Comparison of ENCODE assay signal across 8 cellular contexts in genomic region chr19:44891016-44891882, GRCh38. TPM values are rescaled to one million over a fixed set of nuclear protein-coding genes. Genes with fewer than 3 reads are reported as not detected.
DNase-seq lines count a peak whose midpoint lies in the region; ATAC-seq and TF ChIP-seq lines count a peak whose summit lies in the region.

TSS of gene TOMM40 (plus strand) at chr19:44891254. CDS start at chr19:44891416, 162 bp downstream.

- peak; percentile 56 for ATAC-seq in HG03064 (IDR thresholded peaks at IDR 0.05; ENCODE audit: low read depth, unreplicated experiment)
- ATAC-seq in Right ventricle myocardium superior (ENCODE audit: poor library complexity): no peak

- H3K36me3 Mint-ChIP-seq in activated T-helper 1 cell treated with anti-CD3 and anti-CD28 coated beads, Interleukin-12 subunit alpha, Interleukin-12 subunit beta, Interleukin-2, Interleukin-4 antibody, amounts not matched to agents 30 ng/mL and 10 ng/mL and 1 ng/mL, durations not matched to agents 14 hours and 24 hours and 36 hours (ENCODE audit: low read depth): peaks cover 32% of the 10 kb centered on the region

- TF ChIP-seq POLR2A in prostate gland (IDR thresholded peaks at IDR 0.05): no peak

- H3K27ac ChIP-seq in prostate gland: peak within 1 kb of the TSS; percentile 93

- peak within 1 kb of the TSS; percentile 93 for H3K4me3 Mint-ChIP-seq in activated T-helper 1 cell treated with anti-CD3 and anti-CD28 coated beads, Interleukin-12 subunit alpha, Interleukin-12 subunit beta, Interleukin-2, Interleukin-4 antibody, amounts not matched to agents 30 ng/mL and 10 ng/mL and 1 ng/mL, durations not matched to agents 14 hours and 24 hours and 36 hours

- peak within 1 kb of the TSS; percentile 96 for H3K27ac Mint-ChIP-seq in activated T-helper 1 cell treated with anti-CD3 and anti-CD28 coated beads, Interleukin-12 subunit alpha, Interleukin-12 subunit beta, Interleukin-2, Interleukin-4 antibody, amounts not matched to agents 30 ng/mL and 10 ng/mL and 1 ng/mL, durations not matched to agents 14 hours and 24 hours and 36 hours

- peak in 1 of 4 experiments; percentile 12 for TF ChIP-seq CTCF in prostate gland (IDR thresholded peaks at IDR 0.05)

- under 1% methylated on average over 57 of the region's 81 CpGs for WGBS in prostate gland

- DNase-seq in NK-92 treated with Interleukin-12 subunit alpha and Interleukin-12 subunit beta, amount 100 ng/mL, for 24 hours (lab: John Stamatoyannopoulos, UW): peak; percentile 51
- DNase-seq in NK-92 (lab: John Stamatoyannopoulos, UW; ENCODE audit: unreplicated experiment): no peak
- peak; percentile 100 for DNase-seq in NCI-H748 treated with DMSO at 0.1 percent for 48 hours (lab: John Stamatoyannopoulos, UW)
- no peak for DNase-seq in activated T-helper 1 cell treated with anti-CD3 and anti-CD28 coated beads, Interleukin-12 subunit alpha, Interleukin-12 subunit beta, Interleukin-2, Interleukin-4 antibody, amounts not matched to agents 30 ng/mL and 10 ng/mL and 1 ng/mL, durations not matched to agents 14 hours and 24 hours and 36 hours (ENCODE audit: low spot score)
- peak; percentile 100 for DNase-seq in Right ventricle myocardium superior
- no peak for DNase-seq in prostate gland (ENCODE audit: low spot score)
- no peak for DNase-seq in GM19240 (ENCODE audit: insufficient read length, low spot score)

- intact Hi-C loops in activated T-helper 1 cell treated with anti-CD3 and anti-CD28 coated beads, Interleukin-12 subunit alpha, Interleukin-12 subunit beta, Interleukin-2, Interleukin-4 antibody, amounts not matched to agents 30 ng/mL and 10 ng/mL and 1 ng/mL, durations not matched to agents 14 hours and 24 hours and 36 hours (cut with micrococcal nuclease): loop anchor here (1.0 to 2.0 kb wide), 3 partner anchors 12 to 1222 kb away; partner anchors contain the start of gene PPP1R37
- intact Hi-C loops in Right ventricle myocardium superior (cut with DNase I) (no loop called here), prostate gland (cut with DNase I) (loop anchor here (2.0 kb wide), 1 partner anchor 44 kb away; the partner anchor contains the start of gene NECTIN2)

- H3K27me3 ChIP-seq in prostate gland (replicated peaks; ENCODE audit: insufficient read depth): no peaks in the 10 kb centered on the region

- no peaks in the 10 kb centered on the region for H3K9me3 ChIP-seq in prostate gland

- H3K27me3 Mint-ChIP-seq in activated T-helper 1 cell treated with anti-CD3 and anti-CD28 coated beads, Interleukin-12 subunit alpha, Interleukin-12 subunit beta, Interleukin-2, Interleukin-4 antibody, amounts not matched to agents 30 ng/mL and 10 ng/mL and 1 ng/mL, durations not matched to agents 14 hours and 24 hours and 36 hours (ENCODE audit: insufficient read depth): no peaks in the 10 kb centered on the region

- H3K4me1 ChIP-seq in prostate gland (replicated peaks): peaks cover 16% of the 10 kb centered on the region

- peak within 1 kb of the TSS; percentile 88 to 94 for H3K4me3 ChIP-seq in prostate gland

- peaks cover 7 to 11% of the 10 kb centered on the region in 2 donors for H3K36me3 ChIP-seq in prostate gland

- peaks cover 30% of the 10 kb centered on the region for H3K4me1 Mint-ChIP-seq in activated T-helper 1 cell treated with anti-CD3 and anti-CD28 coated beads, Interleukin-12 subunit alpha, Interleukin-12 subunit beta, Interleukin-2, Interleukin-4 antibody, amounts not matched to agents 30 ng/mL and 10 ng/mL and 1 ng/mL, durations not matched to agents 14 hours and 24 hours and 36 hours (ENCODE audit: low read depth)

- no peaks in the 10 kb centered on the region for H3K9me3 Mint-ChIP-seq in activated T-helper 1 cell treated with anti-CD3 and anti-CD28 coated beads, Interleukin-12 subunit alpha, Interleukin-12 subunit beta, Interleukin-2, Interleukin-4 antibody, amounts not matched to agents 30 ng/mL and 10 ng/mL and 1 ng/mL, durations not matched to agents 14 hours and 24 hours and 36 hours

RNA-seq across cellular contexts. Expression of gene TOMM40, which starts in this region (rescaled TPM):
- 209 and 211 TPM in 2 replicates for total RNA-seq in activated T-helper 1 cell treated with anti-CD3 and anti-CD28 coated beads, Interleukin-12 subunit alpha, Interleukin-12 subunit beta, Interleukin-2, Interleukin-4 antibody, amounts not matched to agents 30 ng/mL and 10 ng/mL and 1 ng/mL, durations not matched to agents 14 hours and 24 hours and 36 hours
- total RNA-seq in Right ventricle myocardium superior: 48.9 TPM
- total RNA-seq in prostate gland: 10 to 100 TPM; 44.9 to 81.3 TPM

Comparison
In these comparisons a context has a peak if more than half of its experiments do, and no peak if none do; other contexts are left out.
1. DNase-seq: peak in NK-92 treated with Interleukin-12 subunit alpha and Interleukin-12 subunit beta, amount 100 ng/mL, for 24 hours (single experiment), NCI-H748 treated with DMSO at 0.1 percent for 48 hours (single experiment) and Right ventricle myocardium superior (single experiment); none in NK-92 (single experiment), activated T-helper 1 cell treated with anti-CD3 and anti-CD28 coated beads, Interleukin-12 subunit alpha, Interleukin-12 subunit beta, Interleukin-2, Interleukin-4 antibody, amounts not matched to agents 30 ng/mL and 10 ng/mL and 1 ng/mL, durations not matched to agents 14 hours and 24 hours and 36 hours (single experiment), prostate gland (single experiment) and GM19240 (single experiment).